Comparison of ENCODE assay signal across 9 cellular contexts in genomic region chr11:65640483-65641207, GRCh38. TPM values are rescaled to one million over a fixed set of nuclear protein-coding genes. Genes with fewer than 3 reads are reported as not detected.
DNase-seq lines count a peak whose midpoint lies in the region; ATAC-seq, FAIRE-seq and TF ChIP-seq lines count a peak whose summit lies in the region.
"Had no signal": no experiment of that assay in that cellular context is flagged by ENCODE, and none has a peak within 500 bp of the region (broad histone marks: within the 10 kb centered on the region; RNA-seq: fewer than 3 reads in every experiment).

No MANE protein-coding gene starts in this region.

- no peaks in the 10 kb centered on the region for H3K9me3 ChIP-seq in liver (ENCODE audit: control insufficient read depth in 4 of 4, low read length in 3 of 4)
- H3K9me3 ChIP-seq in HepG2 (ENCODE audit: low read length): no peaks in the 10 kb centered on the region
- no peaks in the 10 kb centered on the region for H3K9me3 ChIP-seq in left lung
- H3K9me3 ChIP-seq in uterus: no peaks in the 10 kb centered on the region
- H3K9me3 ChIP-seq in BE2C: no peaks in the 10 kb centered on the region

- in situ Hi-C loops in HepG2 (cut with HindIII; ENCODE audit: extremely low pct_ligation_motif_present, low pct_unique_long_range_greater_than_20kb): no loop called here

- WGBS in liver: 74% methylated on average over 33 of the region's 33 CpGs
- WGBS in HepG2 (ENCODE audit: low lambda C conversion rate): 98% methylated on average over 9 of the region's 33 CpGs

- H4K20me1 ChIP-seq in HepG2 (ENCODE audit: insufficient read depth, low read length): no peaks in the 10 kb centered on the region

- H2AFZ ChIP-seq in HepG2 (ENCODE audit: low read length): no peak overlapping the region

- H3K79me2 ChIP-seq in HepG2 (ENCODE audit: insufficient read depth, low read length): no peaks in the 10 kb centered on the region

- POLR2A ChIA-PET in HepG2 (lab: Yijun Ruan, JAX): interaction anchor here (2.1 kb wide), 1 partner anchor 11 kb away, joined by 6 read pairs; no protein-coding TSS in a partner anchor

- peak overlapping the region; percentile 91 for H3K27ac Mint-ChIP-seq in activated naive CD4-positive, alpha-beta T cell treated with anti-CD3 and anti-CD28 coated beads for 36 hours

- H3K4me3 Mint-ChIP-seq in activated naive CD4-positive, alpha-beta T cell treated with anti-CD3 and anti-CD28 coated beads for 36 hours: peak overlapping the region; percentile 88

- H3K27me3 Mint-ChIP-seq in activated naive CD4-positive, alpha-beta T cell treated with anti-CD3 and anti-CD28 coated beads for 36 hours (ENCODE audit: low read depth): no peaks in the 10 kb centered on the region

- ATAC-seq in HepG2: no peak
- peak; percentile 13 for ATAC-seq in left lung

- no TSS peak for BruUV-seq in HepG2 (replicated peaks; lab: Mats Ljungman, UMichigan)

- CTCF ChIA-PET in HepG2 (lab: Yijun Ruan, JAX; ENCODE audit: low intra/inter-chr PET ratio, low total read pairs): no interaction called here
- CTCF ChIA-PET in activated naive CD4-positive, alpha-beta T cell treated with anti-CD3 and anti-CD28 coated beads for 36 hours (lab: Charles Lee): interaction anchor here (1.1 kb wide), 1 partner anchor 9 kb away, joined by 3 read pairs; no protein-coding TSS in a partner anchor

- H3K4me1 ChIP-seq in liver (ENCODE audit: control insufficient read depth in 4 of 4, insufficient read depth in 4 of 4, low read length in 3 of 4) (peaks cover 3 to 46% (median 26%) of the 10 kb centered on the region in 4 donors), HepG2 (ENCODE audit: insufficient read depth, low read length) (peaks cover 50% of the 10 kb centered on the region), left lung (peaks cover 11 to 62% of the 10 kb centered on the region in 2 donors), uterus (peaks cover 0 to 15% of the 10 kb centered on the region in 2 donors), BE2C (no peaks in the 10 kb centered on the region)

- no peak overlapping the region for H3K4me2 ChIP-seq in HepG2 (ENCODE audit: low read depth, low read length)

- H3K4me3 ChIP-seq in liver (ENCODE audit: low read depth in 1 of 3, low read length in 3 of 3) (peak overlapping the region in 2 of 3 donors; percentile 5 to 23), HepG2 (replicated peaks in 1 of 3; ENCODE audit: insufficient read depth in 1 of 3, low read depth in 2 of 3, low read length in 3 of 3) (no peak overlapping the region), left lung (peak overlapping the region; percentile 7 to 74), uterus (no peak overlapping the region), BE2C (ENCODE audit: low read depth, low read length) (no peak overlapping the region)
- H3K4me3 ChIP-seq: cardiac muscle cell had no signal

- intact Hi-C loops in HepG2 (cut with micrococcal nuclease; ENCODE audit: unreplicated experiment): no loop called here
- intact Hi-C loops in activated naive CD4-positive, alpha-beta T cell treated with anti-CD3 and anti-CD28 coated beads for 36 hours (cut with micrococcal nuclease): no loop called here
- intact Hi-C loops in left lung (cut with DNase I): no loop called here
- intact Hi-C loops in uterus (cut with DNase I; ENCODE audit: low total_unique reads): no loop called here

- FAIRE-seq in HepG2 (lab: Jason Lieb, UNC): no peak

- TF ChIP-seq EP300 in HepG2 (IDR thresholded peaks at IDR 0.05; ENCODE audit: low read depth in 2 of 2, low read length in 2 of 2) (no peak), HepG2 (CRISPR knock-in tag; IDR thresholded peaks at IDR 0.05; ENCODE audit: borderline replicate concordance) (no peak)

- peaks cover 57% of the 10 kb centered on the region for H3K4me1 Mint-ChIP-seq in activated naive CD4-positive, alpha-beta T cell treated with anti-CD3 and anti-CD28 coated beads for 36 hours (ENCODE audit: low read depth)

- H3K9me3 Mint-ChIP-seq in activated naive CD4-positive, alpha-beta T cell treated with anti-CD3 and anti-CD28 coated beads for 36 hours: no peaks in the 10 kb centered on the region

- peaks cover 42% of the 10 kb centered on the region for H3K36me3 Mint-ChIP-seq in activated naive CD4-positive, alpha-beta T cell treated with anti-CD3 and anti-CD28 coated beads for 36 hours (ENCODE audit: low read depth)

- H3K36me3 ChIP-seq in liver (ENCODE audit: control insufficient read depth in 4 of 4, insufficient read depth in 3 of 4, low read depth in 1 of 4, low read length in 3 of 4) (peaks cover 4 to 11% (median 8%) of the 10 kb centered on the region in 4 donors), HepG2 (replicated peaks in 1 of 2; ENCODE audit: control insufficient read depth in 1 of 2, insufficient read depth in 2 of 2, low read length in 2 of 2) (peaks cover 3 to 15% of the 10 kb centered on the region in 2 experiments; a peak in 2 of 5 replicates), left lung (peaks cover 0 to 56% of the 10 kb centered on the region in 2 donors), uterus (no peaks in the 10 kb centered on the region), BE2C (no peaks in the 10 kb centered on the region)
- H3K36me3 ChIP-seq: cardiac muscle cell had no signal

- TF ChIP-seq CTCF in liver (IDR thresholded peaks at IDR 0.05; ENCODE audit: low read depth, low read length, missing input control) (no peak), HepG2 (CRISPR knock-in tag; IDR thresholded peaks at IDR 0.05) (no peak), left lung (IDR thresholded peaks at IDR 0.05) (no peak), uterus (IDR thresholded peaks at IDR 0.05) (no peak), BE2C (IDR thresholded peaks at IDR 0.05; ENCODE audit: low read depth, low read length) (no peak)

- TF ChIP-seq RAD21 in liver (IDR thresholded peaks at IDR 0.05) (no peak), HepG2 (CRISPR knock-in tag; IDR thresholded peaks at IDR 0.05) (no peak)

- H3K27me3 ChIP-seq in liver (ENCODE audit: control insufficient read depth in 4 of 4, insufficient read depth in 4 of 4, low read length in 3 of 4): no peaks in the 10 kb centered on the region
- H3K27me3 ChIP-seq in HepG2 (ENCODE audit: control insufficient read depth in 1 of 2, insufficient read depth in 2 of 2, low read length in 2 of 2): no peaks in the 10 kb centered on the region
- H3K27me3 ChIP-seq in left lung: no peaks in the 10 kb centered on the region
- no peaks in the 10 kb centered on the region for H3K27me3 ChIP-seq in uterus
- no peaks in the 10 kb centered on the region for H3K27me3 ChIP-seq in BE2C
- H3K27me3 ChIP-seq: cardiac muscle cell had no signal

- DNase-seq in HepG2 (ENCODE audit: low spot score): no peak
- peak; percentile 67 for DNase-seq in activated naive CD4-positive, alpha-beta T cell treated with anti-CD3 and anti-CD28 coated beads for 36 hours
- DNase-seq in left lung: peak; percentile 79 to 92
- no peak for DNase-seq in uterus
- no peak for DNase-seq in BE2C
- no peak for DNase-seq in SHP77 (lab: John Stamatoyannopoulos, UW)
- no peak for DNase-seq in COR-L47 (lab: John Stamatoyannopoulos, UW)

- H3K9ac ChIP-seq in liver (ENCODE audit: low read depth in 1 of 2, low read length in 2 of 2) (peak overlapping the region in 1 of 2 donors; percentile 55), HepG2 (ENCODE audit: insufficient read depth, low read depth, low read length) (no peak overlapping the region)

- H3K27ac ChIP-seq in liver (ENCODE audit: low read depth in 1 of 2, low read length in 2 of 2) (peak overlapping the region; percentile 75 to 86), HepG2 (ENCODE audit: extremely low read length, insufficient read depth, low read length) (no peak overlapping the region), left lung (peak overlapping the region; percentile 84 to 92), uterus (peak overlapping the region; percentile 40 to 53)
- H3K27ac ChIP-seq: cardiac muscle cell had no signal

- TF ChIP-seq POLR2A in HepG2 (IDR thresholded peaks at IDR 0.05; ENCODE audit: insufficient read depth in 1 of 2, low read depth in 2 of 2, low read length in 2 of 2) (no peak), uterus (IDR thresholded peaks at IDR 0.05) (no peak)

RNA-seq across cellular contexts. Expression of gene SIPA1, which starts 2.7 kb away (rescaled TPM):
- total RNA-seq in liver: 10 to 100 TPM; 15.4 to 34.9 TPM
- polyA plus RNA-seq in liver: 10 to 100 TPM; 16.1 to 29.5 TPM
- 5.4 and 5.8 TPM in 2 replicates for total RNA-seq in HepG2 (2016; rRNA removed; fragmentation: Illumina TruSeq; extraction: Trizol)
- 2.4 and 2.5 TPM in 2 replicates for total RNA-seq in HepG2 (2016; cell fraction: cytosol; rRNA removed; fragmentation: Illumina TruSeq; extraction: Trizol; ENCODE audit: low read depth)
- total RNA-seq in HepG2 (2016; cell fraction: insoluble cytoplasmic fraction; rRNA removed; fragmentation: Illumina TruSeq; extraction: Trizol): 5.0 and 7.9 TPM in 2 replicates
- total RNA-seq in HepG2 (2016; cell fraction: membrane; rRNA removed; fragmentation: Illumina TruSeq; extraction: Trizol): 5.1 and 6.5 TPM in 2 replicates
- 4.5 and 6.8 TPM in 2 replicates for total RNA-seq in HepG2 (2016; cell fraction: nucleus; rRNA removed; fragmentation: Illumina TruSeq; extraction: Trizol)
- 7.7 and 9.1 TPM in 2 replicates for polyA plus RNA-seq in HepG2 (2011; rRNA removed)
- 4.1 and 8.2 TPM in 2 replicates for polyA plus RNA-seq in HepG2 (2011; cell fraction: cytosol; rRNA removed)
- 29.6 and 37.0 TPM in 2 replicates for polyA plus RNA-seq in HepG2 (2011; cell fraction: nucleus; rRNA removed)
- polyA plus RNA-seq in HepG2 (2012): 4.6 and 5.8 TPM in 2 replicates
- polyA plus RNA-seq in HepG2 (2016; cell fraction: cytosol; fragmentation: Illumina TruSeq; extraction: Trizol; ENCODE audit: low read depth): 2.6 and 2.8 TPM in 2 replicates
- 4.1 and 5.0 TPM in 2 replicates for polyA plus RNA-seq in HepG2 (2016; cell fraction: insoluble cytoplasmic fraction; fragmentation: Illumina TruSeq; extraction: Trizol; ENCODE audit: low read depth)
- 4.4 and 5.1 TPM in 2 replicates for polyA plus RNA-seq in HepG2 (2016; cell fraction: membrane; fragmentation: Illumina TruSeq; extraction: Trizol; ENCODE audit: low read depth)
- 10.2 and 11.1 TPM in 2 replicates for polyA plus RNA-seq in HepG2 (2016; cell fraction: nucleus; fragmentation: Illumina TruSeq; extraction: Trizol; ENCODE audit: insufficient read depth, low read depth)
- polyA minus RNA-seq in HepG2 (2011; rRNA and poly(A)+ RNA removed; ENCODE audit: low replicate concordance): 33.6 and 36.0 TPM in 2 replicates
- polyA minus RNA-seq in HepG2 (2011; cell fraction: cytosol; rRNA and poly(A)+ RNA removed): 9.0 and 11.6 TPM in 2 replicates
- 6.8 and 10.8 TPM in 2 replicates for polyA minus RNA-seq in HepG2 (2011; cell fraction: nucleus; rRNA and poly(A)+ RNA removed)
- total RNA-seq in activated naive CD4-positive, alpha-beta T cell treated with anti-CD3 and anti-CD28 coated beads for 36 hours: 100 to 1,000 TPM; 146 to 150 TPM
- total RNA-seq in left lung: 100 to 1,000 TPM in 1 of 2 donors, 10 to 100 TPM in 1; 77.3 to 107 TPM
- total RNA-seq in uterus: 10 to 100 TPM; 11.2 to 60.1 (median 27.0) TPM
- 10.8 TPM for polyA plus RNA-seq in BE2C (2012; ENCODE audit: insufficient read depth, insufficient read length, low read depth)

RNA-seq across cellular contexts. Expression of gene RELA, which starts 22.1 kb away (rescaled TPM):
- total RNA-seq in liver (10 to 100 TPM; 11.1 to 22.6 TPM), HepG2 (2016; rRNA removed; fragmentation: Illumina TruSeq; extraction: Trizol) (18.7 and 21.4 TPM in 2 replicates), left lung (10 to 100 TPM; 56.5 to 67.9 TPM), uterus (10 to 100 TPM in 3 of 4 donors, 1 to 10 TPM in 1; 6.7 to 97.1 (median 36.5) TPM)
- polyA plus RNA-seq in liver (10 to 100 TPM; 21.3 to 30.7 TPM), HepG2 (2011; rRNA removed) (40.5 and 51.0 TPM in 2 replicates)
- 13.2 and 15.2 TPM in 2 replicates for total RNA-seq in HepG2 (2016; cell fraction: cytosol; rRNA removed; fragmentation: Illumina TruSeq; extraction: Trizol; ENCODE audit: low read depth)
- total RNA-seq in HepG2 (2016; cell fraction: insoluble cytoplasmic fraction; rRNA removed; fragmentation: Illumina TruSeq; extraction: Trizol): 18.1 and 22.6 TPM in 2 replicates
- 29.5 and 31.1 TPM in 2 replicates for total RNA-seq in HepG2 (2016; cell fraction: membrane; rRNA removed; fragmentation: Illumina TruSeq; extraction: Trizol)
- 22.2 and 24.4 TPM in 2 replicates for total RNA-seq in HepG2 (2016; cell fraction: nucleus; rRNA removed; fragmentation: Illumina TruSeq; extraction: Trizol)
- 17.1 and 18.5 TPM in 2 replicates for polyA plus RNA-seq in HepG2 (2011; cell fraction: cytosol; rRNA removed)
- 130 and 135 TPM in 2 replicates for polyA plus RNA-seq in HepG2 (2011; cell fraction: nucleus; rRNA removed)
- 35.3 and 47.6 TPM in 2 replicates for polyA plus RNA-seq in HepG2 (2012)
- polyA plus RNA-seq in HepG2 (2016; cell fraction: cytosol; fragmentation: Illumina TruSeq; extraction: Trizol; ENCODE audit: low read depth): 18.5 and 18.9 TPM in 2 replicates
- polyA plus RNA-seq in HepG2 (2016; cell fraction: insoluble cytoplasmic fraction; fragmentation: Illumina TruSeq; extraction: Trizol; ENCODE audit: low read depth): 29.6 and 39.8 TPM in 2 replicates
- polyA plus RNA-seq in HepG2 (2016; cell fraction: membrane; fragmentation: Illumina TruSeq; extraction: Trizol; ENCODE audit: low read depth): 31.6 and 34.3 TPM in 2 replicates
- 67.4 and 71.3 TPM in 2 replicates for polyA plus RNA-seq in HepG2 (2016; cell fraction: nucleus; fragmentation: Illumina TruSeq; extraction: Trizol; ENCODE audit: insufficient read depth, low read depth)
- polyA minus RNA-seq in HepG2 (2011; rRNA and poly(A)+ RNA removed; ENCODE audit: low replicate concordance): 44.8 and 56.8 TPM in 2 replicates
- 19.2 and 21.1 TPM in 2 replicates for polyA minus RNA-seq in HepG2 (2011; cell fraction: cytosol; rRNA and poly(A)+ RNA removed)
- polyA minus RNA-seq in HepG2 (2011; cell fraction: nucleus; rRNA and poly(A)+ RNA removed): 31.7 and 34.9 TPM in 2 replicates
- 10 to 100 TPM; 66.9 to 68.5 TPM for total RNA-seq in activated naive CD4-positive, alpha-beta T cell treated with anti-CD3 and anti-CD28 coated beads for 36 hours
- polyA plus RNA-seq in BE2C (2012; ENCODE audit: insufficient read depth, insufficient read length, low read depth): 108 TPM

RNA-seq across cellular contexts. Expression of gene PCNX3, which starts 25.1 kb away (rescaled TPM):
- total RNA-seq in liver (10 to 100 TPM; 11.5 to 13.4 TPM), HepG2 (2016; rRNA removed; fragmentation: Illumina TruSeq; extraction: Trizol) (14.5 and 23.0 TPM in 2 replicates), left lung (10 to 100 TPM; 36.7 to 44.5 TPM), uterus (10 to 100 TPM in 3 of 4 donors, 1 to 10 TPM in 1; 6.8 to 47.4 (median 24.6) TPM)
- polyA plus RNA-seq in liver (10 to 100 TPM in 1 of 2 donors, 1 to 10 TPM in 1; 4.7 to 12.8 TPM), HepG2 (2011; rRNA removed) (16.2 and 23.1 TPM in 2 replicates)
- total RNA-seq in HepG2 (2016; cell fraction: cytosol; rRNA removed; fragmentation: Illumina TruSeq; extraction: Trizol; ENCODE audit: low read depth): 8.5 and 8.7 TPM in 2 replicates
- 12.2 and 22.7 TPM in 2 replicates for total RNA-seq in HepG2 (2016; cell fraction: insoluble cytoplasmic fraction; rRNA removed; fragmentation: Illumina TruSeq; extraction: Trizol)
- 9.3 and 9.7 TPM in 2 replicates for total RNA-seq in HepG2 (2016; cell fraction: membrane; rRNA removed; fragmentation: Illumina TruSeq; extraction: Trizol)
- total RNA-seq in HepG2 (2016; cell fraction: nucleus; rRNA removed; fragmentation: Illumina TruSeq; extraction: Trizol): 26.0 and 33.8 TPM in 2 replicates
- polyA plus RNA-seq in HepG2 (2011; cell fraction: cytosol; rRNA removed): 12.7 and 17.1 TPM in 2 replicates
- polyA plus RNA-seq in HepG2 (2011; cell fraction: nucleus; rRNA removed): 99.5 and 123 TPM in 2 replicates
- polyA plus RNA-seq in HepG2 (2012): 14.4 and 24.5 TPM in 2 replicates
- 4.3 and 4.9 TPM in 2 replicates for polyA plus RNA-seq in HepG2 (2016; cell fraction: cytosol; fragmentation: Illumina TruSeq; extraction: Trizol; ENCODE audit: low read depth)
- polyA plus RNA-seq in HepG2 (2016; cell fraction: insoluble cytoplasmic fraction; fragmentation: Illumina TruSeq; extraction: Trizol; ENCODE audit: low read depth): 14.3 and 21.7 TPM in 2 replicates
- 5.8 and 6.9 TPM in 2 replicates for polyA plus RNA-seq in HepG2 (2016; cell fraction: membrane; fragmentation: Illumina TruSeq; extraction: Trizol; ENCODE audit: low read depth)
- polyA plus RNA-seq in HepG2 (2016; cell fraction: nucleus; fragmentation: Illumina TruSeq; extraction: Trizol; ENCODE audit: insufficient read depth, low read depth): 68.2 and 73.5 TPM in 2 replicates
- 35.6 and 67.6 TPM in 2 replicates for polyA minus RNA-seq in HepG2 (2011; rRNA and poly(A)+ RNA removed; ENCODE audit: low replicate concordance)
- polyA minus RNA-seq in HepG2 (2011; cell fraction: cytosol; rRNA and poly(A)+ RNA removed): 23.3 and 27.8 TPM in 2 replicates
- 32.3 and 32.8 TPM in 2 replicates for polyA minus RNA-seq in HepG2 (2011; cell fraction: nucleus; rRNA and poly(A)+ RNA removed)
- total RNA-seq in activated naive CD4-positive, alpha-beta T cell treated with anti-CD3 and anti-CD28 coated beads for 36 hours: 10 to 100 TPM; 21.6 to 24.7 TPM
- polyA plus RNA-seq in BE2C (2012; ENCODE audit: insufficient read depth, insufficient read length, low read depth): 84.2 TPM

RNA-seq across cellular contexts. Expression of gene MAP3K11, which starts 26.6 kb away (rescaled TPM):
- total RNA-seq in liver (10 to 100 TPM; 23.7 to 49.3 TPM), HepG2 (2016; rRNA removed; fragmentation: Illumina TruSeq; extraction: Trizol) (35.6 and 51.5 TPM in 2 replicates), left lung (100 to 1,000 TPM in 1 of 2 donors, 10 to 100 TPM in 1; 74.7 to 100 TPM), uterus (100 to 1,000 TPM in 1 of 4 donors, 10 to 100 TPM in 3; 22.1 to 139 (median 51.8) TPM)
- polyA plus RNA-seq in liver (10 to 100 TPM; 22.9 to 49.7 TPM), HepG2 (2011; rRNA removed) (35.9 and 54.6 TPM in 2 replicates)
- 9.8 and 11.0 TPM in 2 replicates for total RNA-seq in HepG2 (2016; cell fraction: cytosol; rRNA removed; fragmentation: Illumina TruSeq; extraction: Trizol; ENCODE audit: low read depth)
- total RNA-seq in HepG2 (2016; cell fraction: insoluble cytoplasmic fraction; rRNA removed; fragmentation: Illumina TruSeq; extraction: Trizol): 28.4 and 51.3 TPM in 2 replicates
- total RNA-seq in HepG2 (2016; cell fraction: membrane; rRNA removed; fragmentation: Illumina TruSeq; extraction: Trizol): 23.9 and 24.4 TPM in 2 replicates
- total RNA-seq in HepG2 (2016; cell fraction: nucleus; rRNA removed; fragmentation: Illumina TruSeq; extraction: Trizol): 38.3 and 44.6 TPM in 2 replicates
- polyA plus RNA-seq in HepG2 (2011; cell fraction: cytosol; rRNA removed): 29.9 and 43.3 TPM in 2 replicates
- polyA plus RNA-seq in HepG2 (2011; cell fraction: nucleus; rRNA removed): 105 and 109 TPM in 2 replicates
- polyA plus RNA-seq in HepG2 (2012): 41.6 and 47.6 TPM in 2 replicates
- 10.0 and 10.8 TPM in 2 replicates for polyA plus RNA-seq in HepG2 (2016; cell fraction: cytosol; fragmentation: Illumina TruSeq; extraction: Trizol; ENCODE audit: low read depth)
- polyA plus RNA-seq in HepG2 (2016; cell fraction: insoluble cytoplasmic fraction; fragmentation: Illumina TruSeq; extraction: Trizol; ENCODE audit: low read depth): 43.2 and 55.5 TPM in 2 replicates
- 24.5 and 29.1 TPM in 2 replicates for polyA plus RNA-seq in HepG2 (2016; cell fraction: membrane; fragmentation: Illumina TruSeq; extraction: Trizol; ENCODE audit: low read depth)
- 98.1 and 107 TPM in 2 replicates for polyA plus RNA-seq in HepG2 (2016; cell fraction: nucleus; fragmentation: Illumina TruSeq; extraction: Trizol; ENCODE audit: insufficient read depth, low read depth)
- polyA minus RNA-seq in HepG2 (2011; rRNA and poly(A)+ RNA removed; ENCODE audit: low replicate concordance): 59.8 and 117 TPM in 2 replicates
- 35.9 and 41.2 TPM in 2 replicates for polyA minus RNA-seq in HepG2 (2011; cell fraction: cytosol; rRNA and poly(A)+ RNA removed)
- polyA minus RNA-seq in HepG2 (2011; cell fraction: nucleus; rRNA and poly(A)+ RNA removed): 61.7 and 76.1 TPM in 2 replicates
- total RNA-seq in activated naive CD4-positive, alpha-beta T cell treated with anti-CD3 and anti-CD28 coated beads for 36 hours: 10 to 100 TPM; 28.9 to 32.7 TPM
- polyA plus RNA-seq in BE2C (2012; ENCODE audit: insufficient read depth, insufficient read length, low read depth): 38.5 TPM

RNA-seq across cellular contexts. Expression of gene KCNK7, which starts 45.0 kb away (rescaled TPM):
- total RNA-seq in liver (under 1 TPM; 0.14 to 0.17 TPM), HepG2 (2016; rRNA removed; fragmentation: Illumina TruSeq; extraction: Trizol) (not detected in 2 replicates), left lung (1 to 10 TPM in 1 of 2 donors, not detected in 1; 2.0 TPM), uterus (1 to 10 TPM in 1 of 4 donors, under 1 TPM in 1, not detected in 2; 0.26 to 5.8 TPM)
- polyA plus RNA-seq in liver (under 1 TPM; 0.32 TPM), HepG2 (2011; rRNA removed) (0.11 and 0.14 TPM in 2 replicates)
- total RNA-seq in HepG2 (2016; cell fraction: cytosol; rRNA removed; fragmentation: Illumina TruSeq; extraction: Trizol; ENCODE audit: low read depth): not detected in 2 replicates
- not detected in 2 replicates for total RNA-seq in HepG2 (2016; cell fraction: insoluble cytoplasmic fraction; rRNA removed; fragmentation: Illumina TruSeq; extraction: Trizol)
- total RNA-seq in HepG2 (2016; cell fraction: membrane; rRNA removed; fragmentation: Illumina TruSeq; extraction: Trizol): not detected in 2 replicates
- total RNA-seq in HepG2 (2016; cell fraction: nucleus; rRNA removed; fragmentation: Illumina TruSeq; extraction: Trizol): 1.2 TPM in 1 of 2 replicates, not detected in the other
- polyA plus RNA-seq in HepG2 (2011; cell fraction: cytosol; rRNA removed): 0.04 TPM in 1 of 2 replicates, not detected in the other
- polyA plus RNA-seq in HepG2 (2011; cell fraction: nucleus; rRNA removed): 0.69 and 0.97 TPM in 2 replicates
- 0.28 TPM in 1 of 2 replicates, not detected in the other for polyA plus RNA-seq in HepG2 (2012)
- polyA plus RNA-seq in HepG2 (2016; cell fraction: cytosol; fragmentation: Illumina TruSeq; extraction: Trizol; ENCODE audit: low read depth): not detected in 2 replicates
- not detected in 2 replicates for polyA plus RNA-seq in HepG2 (2016; cell fraction: insoluble cytoplasmic fraction; fragmentation: Illumina TruSeq; extraction: Trizol; ENCODE audit: low read depth)
- polyA plus RNA-seq in HepG2 (2016; cell fraction: membrane; fragmentation: Illumina TruSeq; extraction: Trizol; ENCODE audit: low read depth): not detected in 2 replicates
- 0.38 and 0.77 TPM in 2 replicates for polyA plus RNA-seq in HepG2 (2016; cell fraction: nucleus; fragmentation: Illumina TruSeq; extraction: Trizol; ENCODE audit: insufficient read depth, low read depth)
- polyA minus RNA-seq in HepG2 (2011; rRNA and poly(A)+ RNA removed; ENCODE audit: low replicate concordance): 0.33 and 0.90 TPM in 2 replicates
- polyA minus RNA-seq in HepG2 (2011; cell fraction: cytosol; rRNA and poly(A)+ RNA removed): not detected in 2 replicates
- polyA minus RNA-seq in HepG2 (2011; cell fraction: nucleus; rRNA and poly(A)+ RNA removed): 0.75 and 1.2 TPM in 2 replicates
- total RNA-seq in activated naive CD4-positive, alpha-beta T cell treated with anti-CD3 and anti-CD28 coated beads for 36 hours: under 1 TPM in 1 of 2 experiments, not detected in 1; 0.35 TPM
- polyA plus RNA-seq in BE2C (2012; ENCODE audit: insufficient read depth, insufficient read length, low read depth): 2.2 TPM
- total RNA-seq: cardiac muscle cell had no signal
- polyA plus RNA-seq: cardiac muscle cell had no signal

Comparison
In these comparisons a context has a peak if more than half of its experiments do, and no peak if none do; other contexts are left out.
1. H3K4me3 ChIP-seq: peak in liver (2 of 3) and left lung (2 of 2); none in HepG2 (0 of 3), uterus (0 of 2) and BE2C (single experiment).
2. DNase-seq: peak in activated naive CD4-positive, alpha-beta T cell treated with anti-CD3 and anti-CD28 coated beads for 36 hours (single experiment) and left lung (2 of 2); none in HepG2 (single experiment), uterus (0 of 2), BE2C (single experiment), SHP77 (0 of 2) and COR-L47 (single experiment).